Comparison of ENCODE assay signal across 8 cellular contexts in genomic region chr1:44707959-44708831, GRCh38. TPM values are rescaled to one million over a fixed set of nuclear protein-coding genes. Genes with fewer than 3 reads are reported as not detected.
DNase-seq lines count a peak whose midpoint lies in the region; ATAC-seq and TF ChIP-seq lines count a peak whose summit lies in the region.

No MANE protein-coding gene starts in this region.

- ATAC-seq in GM19324 (IDR thresholded peaks at IDR 0.05; ENCODE audit: low FRiP score, unreplicated experiment) (no peak), HG03045 (IDR thresholded peaks at IDR 0.05; ENCODE audit: unreplicated experiment) (no peak)

- DNase-seq in COLO829 (ENCODE audit: low spot score) (peak; percentile 61), HEK293T (ENCODE audit: extremely low spot score) (peak; percentile 69), endothelial cell (ENCODE audit: low spot score) (peak; percentile 35), islet precursor cell (no peak)

- CTCF ChIA-PET in HEK293T (lab: Yijun Ruan, JAX) = interaction anchor here (0.6 to 0.8 kb wide), 2 partner anchors 14 to 56 kb away, joined by 3 to 4 read pairs; no protein-coding TSS in a partner anchor

- no peak overlapping the region for H3K4me3 ChIP-seq in mucosa of stomach (ENCODE audit: low read length)

- TF ChIP-seq CTCF in endothelial cell (IDR thresholded peaks at IDR 0.05; ENCODE audit: unreplicated experiment) = peak; percentile 76

- no peaks in the 10 kb centered on the region for H3K36me3 ChIP-seq in mucosa of stomach (ENCODE audit: control insufficient read depth, insufficient read depth, low read length)

- H3K9me3 Mint-ChIP-seq in T-helper 1 cell treated with Interleukin-12 subunit alpha and Interleukin-12 subunit beta and Interleukin-4 antibody, amounts not matched to agents 30 μg/mL and 1 μg/mL, for 36 hours = no peaks in the 10 kb centered on the region
- no peaks in the 10 kb centered on the region for H3K9me3 Mint-ChIP-seq in endothelial cell (ENCODE audit: unreplicated experiment)

- peak overlapping the region; percentile 42 for H3K4me3 Mint-ChIP-seq in T-helper 1 cell treated with Interleukin-12 subunit alpha and Interleukin-12 subunit beta and Interleukin-4 antibody, amounts not matched to agents 30 μg/mL and 1 μg/mL, for 36 hours
- no peak overlapping the region for H3K4me3 Mint-ChIP-seq in endothelial cell (ENCODE audit: unreplicated experiment)

- H3K27me3 Mint-ChIP-seq in T-helper 1 cell treated with Interleukin-12 subunit alpha and Interleukin-12 subunit beta and Interleukin-4 antibody, amounts not matched to agents 30 μg/mL and 1 μg/mL, for 36 hours (ENCODE audit: low read depth) = peaks cover 14% of the 10 kb centered on the region
- peaks cover 4% of the 10 kb centered on the region for H3K27me3 Mint-ChIP-seq in endothelial cell (ENCODE audit: unreplicated experiment)

- H3K27me3 ChIP-seq in mucosa of stomach (ENCODE audit: control insufficient read depth, insufficient read depth, low read length) = peaks cover 7% of the 10 kb centered on the region

- no peaks in the 10 kb centered on the region for H3K36me3 Mint-ChIP-seq in T-helper 1 cell treated with Interleukin-12 subunit alpha and Interleukin-12 subunit beta and Interleukin-4 antibody, amounts not matched to agents 30 μg/mL and 1 μg/mL, for 36 hours (ENCODE audit: low read depth)
- H3K36me3 Mint-ChIP-seq in endothelial cell (ENCODE audit: low read depth, unreplicated experiment) = peaks cover 7% of the 10 kb centered on the region

- H3K27ac Mint-ChIP-seq in T-helper 1 cell treated with Interleukin-12 subunit alpha and Interleukin-12 subunit beta and Interleukin-4 antibody, amounts not matched to agents 30 μg/mL and 1 μg/mL, for 36 hours = peak overlapping the region; percentile 2
- H3K27ac Mint-ChIP-seq in endothelial cell (ENCODE audit: unreplicated experiment) = no peak overlapping the region

- POLR2A ChIA-PET in HEK293T (lab: Yijun Ruan, JAX) = interaction anchor here (1.1 to 1.9 kb wide), 4 partner anchors 13 to 77 kb away, joined by 3 to 17 read pairs (median 6); partner anchors contain the start of genes RPS8 and TMEM53

- peaks cover 7% of the 10 kb centered on the region for H3K4me1 ChIP-seq in mucosa of stomach (ENCODE audit: control insufficient read depth, insufficient read depth, low read length)

- H3K4me1 Mint-ChIP-seq in T-helper 1 cell treated with Interleukin-12 subunit alpha and Interleukin-12 subunit beta and Interleukin-4 antibody, amounts not matched to agents 30 μg/mL and 1 μg/mL, for 36 hours (ENCODE audit: low read depth) = peaks cover 5% of the 10 kb centered on the region
- H3K4me1 Mint-ChIP-seq in endothelial cell (ENCODE audit: unreplicated experiment) = peaks cover 3% of the 10 kb centered on the region

- no peaks in the 10 kb centered on the region for H3K9me3 ChIP-seq in mucosa of stomach (ENCODE audit: control insufficient read depth, low read length)

- H3K9ac ChIP-seq in mucosa of stomach (ENCODE audit: low read length) = peak overlapping the region; percentile 47

TF ChIP-seq in HEK293T, 16 proteins besides CTCF, POLR2A, EP300 and RAD21:
- TF ChIP-seq L3MBTL2 (conservative IDR thresholded peaks at IDR 0.05) (peak; percentile 49; the same call in 1 of the 2 replicates), ARNT (IDR thresholded peaks at IDR 0.05) (no peak)

RNA-seq across cellular contexts. Expression of gene RNU5D-1, which starts 22.8 kb away (rescaled TPM):
- not detected for total RNA-seq in endothelial cell (ENCODE audit: unreplicated experiment)

RNA-seq across cellular contexts. Expression of gene KIF2C, which starts 31.4 kb away (rescaled TPM):
- 12.9 TPM for total RNA-seq in endothelial cell (ENCODE audit: unreplicated experiment)

RNA-seq across cellular contexts. Expression of gene ARMH1, which starts 33.7 kb away (rescaled TPM):
- 4.1 TPM for total RNA-seq in endothelial cell (ENCODE audit: unreplicated experiment)

RNA-seq across cellular contexts. Expression of gene TMEM53, which starts 33.9 kb away (rescaled TPM):
- total RNA-seq in endothelial cell (ENCODE audit: unreplicated experiment) = 15.6 TPM
